In the genomic region with DNA sequence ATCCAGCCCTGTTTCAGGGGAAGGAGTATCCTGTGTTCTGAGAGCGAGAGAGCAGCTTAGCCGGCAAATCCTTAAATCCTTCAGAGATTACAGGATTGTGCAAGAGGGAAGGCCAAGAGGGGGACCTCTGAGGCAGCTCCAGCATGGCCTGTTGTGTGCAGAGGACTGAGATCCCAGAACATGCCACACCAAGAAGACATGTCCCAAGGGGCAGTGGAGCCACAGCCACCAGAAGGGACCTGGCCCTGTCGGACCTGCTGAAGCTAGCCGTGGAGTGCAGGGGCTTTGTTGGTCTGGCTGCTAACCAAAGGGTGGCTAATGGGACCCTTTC, we compare ENCODE assay signal across 16 cellular contexts. TPM values are rescaled to one million over a fixed set of nuclear protein-coding genes. Genes with fewer than 3 reads are reported as not detected.
A peak's percentile ranks its signal among the peaks of the same experiment; 100 is the strongest.
DNase-seq lines count a peak whose midpoint lies in the region; ATAC-seq and TF ChIP-seq lines count a peak whose summit lies in the region.
"Had no signal": no experiment of that assay in that cellular context is flagged by ENCODE, and none has a peak within 500 bp of the region (broad histone marks: within the 10 kb centered on the region; RNA-seq: fewer than 3 reads in every experiment).

No MANE protein-coding gene starts in this region.

- H3K4me3 Mint-ChIP-seq in Caco-2 (ENCODE audit: unreplicated experiment) (peak overlapping the region; percentile 86), HFFc6 (peak overlapping the region; percentile 99)

- H3K4me3 ChIP-seq in Caco-2 (ENCODE audit: low read depth, low read length) (no peak overlapping the region), esophagus muscularis mucosa (no peak overlapping the region), trophoblast cell (ENCODE audit: low read depth, low read length) (no peak overlapping the region), coronary artery (no peak overlapping the region)
- H3K4me3 ChIP-seq: K562 had no signal

- H3K27ac ChIP-seq in esophagus muscularis mucosa (replicated peaks in 1 of 4), result peak overlapping the region in 3 of 4 donors; percentile 81 to 87 (median 85)
- H3K27ac ChIP-seq in trophoblast cell (ENCODE audit: low read depth, low read length), result no peak overlapping the region
- peak overlapping the region in 1 of 2 donors; percentile 89 for H3K27ac ChIP-seq in coronary artery

- no peak overlapping the region for H3K18ac ChIP-seq in trophoblast cell (ENCODE audit: low read length)

- H3K9ac ChIP-seq in trophoblast cell (ENCODE audit: low read length), result no peak overlapping the region

- 65% methylated on average over 4 of the region's 4 CpGs for WGBS in esophagus muscularis mucosa
- WGBS in trophoblast cell (ENCODE audit: extremely low coverage, insufficient coverage, insufficient read length), result no CpG with 5 or more reads among the region's 4 CpGs

- H2BK12ac ChIP-seq in trophoblast cell (ENCODE audit: low read length), result no peak overlapping the region

- POLR2A ChIA-PET in Caco-2 (lab: Charles Lee), result no interaction called here

- intact Hi-C loops in Caco-2 (cut with micrococcal nuclease; ENCODE audit: unreplicated experiment), result no loop called here
- intact Hi-C loops in esophagus muscularis mucosa (cut with DNase I), result no loop called here

- H3K79me1 ChIP-seq in trophoblast cell (ENCODE audit: low read length), result peaks cover 24% of the 10 kb centered on the region

- H3K9me3 Mint-ChIP-seq in Caco-2 (ENCODE audit: unreplicated experiment) (no peaks in the 10 kb centered on the region), HFFc6 (no peaks in the 10 kb centered on the region)

- no peak overlapping the region for H3K14ac ChIP-seq in trophoblast cell (ENCODE audit: low read length)

- H3K27me3 ChIP-seq in Caco-2 (replicated peaks; ENCODE audit: control insufficient read depth, insufficient read depth, low read length) (no peaks in the 10 kb centered on the region), esophagus muscularis mucosa (peaks cover 0 to 48% (median 10%) of the 10 kb centered on the region in 4 donors), trophoblast cell (ENCODE audit: insufficient read depth, low read length) (no peaks in the 10 kb centered on the region)
- H3K27me3 ChIP-seq: brain microvascular endothelial cell had no signal

- no peak overlapping the region for H2AFZ ChIP-seq in trophoblast cell (ENCODE audit: insufficient read depth, low read length, poor library complexity)

- no peak overlapping the region for H2BK5ac ChIP-seq in trophoblast cell (ENCODE audit: low read depth, low read length, poor library complexity)

- TF ChIP-seq CTCF in Caco-2 (IDR thresholded peaks at IDR 0.05; ENCODE audit: insufficient read depth in 1 of 2, low read depth in 1 of 2, low read length in 1 of 2, severe bottlenecking in 1 of 2, unreplicated experiment in 1 of 2), result no peak
- TF ChIP-seq CTCF in HFFc6 (IDR thresholded peaks at IDR 0.05), result no peak
- no peak for TF ChIP-seq CTCF in esophagus muscularis mucosa (IDR thresholded peaks at IDR 0.05)
- TF ChIP-seq CTCF in coronary artery (IDR thresholded peaks at IDR 0.05), result no peak

- H3K4me1 ChIP-seq in Caco-2 (peaks cover 6% of the 10 kb centered on the region), esophagus muscularis mucosa (peaks cover 17 to 47% (median 36%) of the 10 kb centered on the region in 4 donors), trophoblast cell (ENCODE audit: control insufficient read depth in 1 of 2, insufficient read depth in 2 of 2, low read length in 2 of 2) (peaks cover 16 to 19% of the 10 kb centered on the region in 2 experiments)

- H3K23ac ChIP-seq in trophoblast cell (ENCODE audit: low read length), result no peak overlapping the region

- H3K9me3 ChIP-seq in Caco-2 (no peaks in the 10 kb centered on the region), esophagus muscularis mucosa (no peaks in the 10 kb centered on the region), trophoblast cell (ENCODE audit: insufficient read depth, low read depth, low read length) (no peaks in the 10 kb centered on the region)

- H3K79me2 ChIP-seq in trophoblast cell (ENCODE audit: control insufficient read depth, insufficient read depth, low read length, poor library complexity), result peaks cover 11% of the 10 kb centered on the region

- H2BK120ac ChIP-seq in trophoblast cell (ENCODE audit: insufficient read depth, low read length, poor library complexity), result no peak overlapping the region

- H3K4me1 Mint-ChIP-seq in Caco-2 (ENCODE audit: low read depth, unreplicated experiment) (peaks cover 5% of the 10 kb centered on the region), HFFc6 (ENCODE audit: low read depth) (peaks cover 37% of the 10 kb centered on the region)

- H3K36me3 ChIP-seq in Caco-2 (ENCODE audit: control insufficient read depth, insufficient read depth, low read length) (no peaks in the 10 kb centered on the region; the same call in 1 of the 2 replicates), esophagus muscularis mucosa (peaks cover 0 to 7% (median 3%) of the 10 kb centered on the region in 4 donors), trophoblast cell (ENCODE audit: control insufficient read depth in 1 of 2, insufficient read depth in 2 of 2, low read length in 2 of 2) (peaks cover 3 to 6% of the 10 kb centered on the region in 2 experiments)
- H3K36me3 ChIP-seq: brain microvascular endothelial cell had no signal

- no peak for TF ChIP-seq EP300 in esophagus muscularis mucosa (IDR thresholded peaks at IDR 0.05)

- BruUV-seq in Caco-2 (replicated peaks; lab: Mats Ljungman, UMichigan), result no TSS peak

- no peak overlapping the region for H4K12ac ChIP-seq in trophoblast cell (ENCODE audit: low read depth, low read length)

- no peak overlapping the region for H2AK5ac ChIP-seq in trophoblast cell (ENCODE audit: low read length)

- peaks cover 13% of the 10 kb centered on the region for H3K36me3 Mint-ChIP-seq in Caco-2 (ENCODE audit: insufficient read depth, unreplicated experiment)
- peaks cover 31% of the 10 kb centered on the region for H3K36me3 Mint-ChIP-seq in HFFc6 (ENCODE audit: low read depth)

- H3K27ac Mint-ChIP-seq in Caco-2 (ENCODE audit: unreplicated experiment) (no peak overlapping the region), HFFc6 (peak overlapping the region; percentile 94)

- H3K27me3 Mint-ChIP-seq in Caco-2 (ENCODE audit: insufficient read depth, unreplicated experiment) (peaks cover 5% of the 10 kb centered on the region), HFFc6 (ENCODE audit: insufficient read depth) (peaks cover 9% of the 10 kb centered on the region)

- peak overlapping the region; percentile 23 for H4K91ac ChIP-seq in trophoblast cell (ENCODE audit: low read depth, low read length)

- CTCF ChIA-PET in Caco-2 (lab: Charles Lee), result no interaction called here

- no peak for ATAC-seq in GM21717 (IDR thresholded peaks at IDR 0.05; ENCODE audit: unreplicated experiment)
- ATAC-seq: K562 had no signal

- no peak for DNase-seq in Caco-2
- DNase-seq in HFFc6, result no peak
- DNase-seq in esophagus muscularis mucosa (ENCODE audit: extremely low spot score), result no peak
- no peak for DNase-seq in trophoblast cell
- DNase-seq in SW 1271 (lab: John Stamatoyannopoulos, UW), result no peak
- DNase-seq in coronary artery (ENCODE audit: low spot score), result no peak
- DNase-seq: activated CD8-positive, alpha-beta memory T cell treated with anti-CD3 and anti-CD28 coated beads, Interleukin-2, amount 50 U/mL, for 48 hours; brain microvascular endothelial cell; Calu3; erythroblast; GOT3; NCI-H1930; stimulated activated CD4-positive, alpha-beta T cell treated with anti-CD3 and anti-CD28 coated beads, Interleukin-15, amount 100 ng/mL, for 24 hours; T-helper 9 cell had no signal

- H3K4me2 ChIP-seq in trophoblast cell (ENCODE audit: low read length), result no peak overlapping the region

- no peak overlapping the region for H4K8ac ChIP-seq in trophoblast cell (ENCODE audit: low read depth, low read length)

- no peak for TF ChIP-seq POLR2A in esophagus muscularis mucosa (IDR thresholded peaks at IDR 0.05; ENCODE audit: low read depth)

- H3K4ac ChIP-seq in trophoblast cell (ENCODE audit: low read depth, low read length), result no peak overlapping the region

RNA-seq across cellular contexts. Expression of a gene that starts 1.6 kb away (rescaled TPM):
- 5.7 and 7.0 TPM in 2 replicates for total RNA-seq in Caco-2 (2022)
- total RNA-seq in HFFc6 (2021; fragmentation: NEBNext Ultra II Directional; extraction: Animal tissue kit (Norgen Biotek cat#: 25700)), result 100 to 1,000 TPM; 255 to 313 (median 279) TPM
- 10 to 100 TPM; 31.0 to 57.7 (median 40.4) TPM for total RNA-seq in esophagus muscularis mucosa
- 70.3 and 73.6 TPM in 2 replicates for polyA plus RNA-seq in trophoblast cell (2013)

Comparison
In these comparisons a context has a peak if more than half of its experiments do, and no peak if none do; other contexts are left out.
1. RNA of a gene that starts 1.6 kb away (total RNA-seq): 255 to 313 TPM in HFFc6; 31.0 to 57.7 TPM in esophagus muscularis mucosa and 5.7 to 7.0 TPM in Caco-2; every median in the first group is over 4 times any median in the second.